In the genomic region with DNA sequence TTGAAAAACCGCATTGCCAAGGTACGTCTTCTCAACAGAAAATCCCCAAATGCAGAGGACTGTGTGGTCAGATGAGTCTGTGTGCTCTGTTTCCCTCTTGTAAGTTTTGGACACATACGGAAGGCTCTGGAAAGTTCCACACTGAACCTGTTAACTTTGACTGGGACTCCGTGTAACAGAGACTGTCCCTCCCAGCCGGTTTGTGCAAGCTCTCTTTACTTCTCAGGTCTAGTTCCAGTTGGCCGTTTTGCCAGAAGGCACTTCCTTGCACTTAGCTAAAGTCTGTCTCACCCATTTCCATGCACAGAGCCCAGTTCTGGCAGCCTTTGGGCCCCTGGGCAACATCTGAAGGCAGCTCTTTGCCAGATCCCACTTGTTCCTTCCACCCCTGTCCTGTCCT, we compare ENCODE assay signal across 30 cellular contexts. TPM values are rescaled to one million over a fixed set of nuclear protein-coding genes. Genes with fewer than 3 reads are reported as not detected.
DNase-seq lines count a peak whose midpoint lies in the region; ATAC-seq and TF ChIP-seq lines count a peak whose summit lies in the region.
"Had no signal": no experiment of that assay in that cellular context is flagged by ENCODE, and none has a peak within 500 bp of the region (broad histone marks: within the 10 kb centered on the region; RNA-seq: fewer than 3 reads in every experiment).

No MANE protein-coding gene starts in this region.

- TF ChIP-seq CTCF in heart left ventricle (IDR thresholded peaks at IDR 0.05): no peak
- no peak for TF ChIP-seq CTCF in epithelial cell of esophagus (IDR thresholded peaks at IDR 0.05; ENCODE audit: insufficient read depth, low read depth, low read length, missing control alignments)
- no peak for TF ChIP-seq CTCF in prostate gland (IDR thresholded peaks at IDR 0.05)

- H3K36me3 ChIP-seq in heart left ventricle (no peaks in the 10 kb centered on the region), prostate gland (no peaks in the 10 kb centered on the region)
- H3K36me3 ChIP-seq: cardiac muscle cell, lower lobe of right lung, MG63, WERI-Rb-1 had no signal

- intact Hi-C loops in left ventricle myocardium superior (cut with micrococcal nuclease) (no loop called here), heart left ventricle (cut with DNase I) (no loop called here), prostate gland (cut with DNase I) (no loop called here)

- 81 to 86% (median 81%) methylated on average over 6 of the region's 6 CpGs for WGBS in heart left ventricle, 4 donors
- WGBS in prostate gland: 34% methylated on average over 6 of the region's 6 CpGs

- ATAC-seq in left ventricle myocardium superior: peak; percentile 8
- no peak for ATAC-seq in heart left ventricle
- ATAC-seq in HG03457 (IDR thresholded peaks at IDR 0.05; ENCODE audit: unreplicated experiment): no peak
- ATAC-seq: A549; activated CD8-positive, alpha-beta T cell treated with anti-CD3 and anti-CD28 coated beads, Interleukin-2, amount 10 ng/mL, durations not matched to agents 7 days and 5 days; effector memory CD8-positive, alpha-beta T cell; K562; lower lobe of right lung; naive thymus-derived CD8-positive, alpha-beta T cell had no signal

- DNase-seq in left ventricle myocardium superior: no peak
- no peak for DNase-seq in heart left ventricle
- peak; percentile 9 for DNase-seq in epithelial cell of esophagus (ENCODE audit: low read depth)
- DNase-seq in prostate gland (ENCODE audit: low spot score): peak; percentile 84
- no peak for DNase-seq in activated T-cell treated with anti-CD3 and anti-CD28 coated beads, Interleukin-2, amount 50 U/mL, for 1 hour
- no peak for DNase-seq in NCI-H2196 (lab: John Stamatoyannopoulos, UW; ENCODE audit: unreplicated experiment)
- no peak for DNase-seq in AG08395 (ENCODE audit: low spot score)
- DNase-seq: activated CD4-positive, alpha-beta T cell treated with anti-CD3 and anti-CD28 coated beads for 4 hours; activated CD8-positive, alpha-beta T cell treated with anti-CD3 and anti-CD28 coated beads, Interleukin-2, amount 10 ng/mL, durations not matched to agents 7 days and 5 days; AML-193; CD4-positive, alpha-beta memory T cell; cortex of kidney; effector memory CD8-positive, alpha-beta T cell; erythroblast; lower lobe of right lung; MG63; naive thymus-derived CD8-positive, alpha-beta T cell; NCI-H1417 treated with DMSO at 0.1 percent for 48 hours; NCI-H2029 treated with DMSO at 0.1 percent for 48 hours; NCI-H226; SHP77 treated with DMSO at 0.1 percent for 48 hours; stimulated activated CD4-positive, alpha-beta T cell treated with anti-CD3 and anti-CD28 coated beads, Interleukin-15, amount 100 ng/mL, for 24 hours; stimulated activated CD4-positive, alpha-beta T cell treated with anti-CD3 and anti-CD28 coated beads, Interleukin-4, amount 100 ng/mL, for 4 hours; WERI-Rb-1 had no signal

- peaks cover 0 to 26% (median 9%) of the 10 kb centered on the region in 12 donors for H3K4me1 ChIP-seq in heart left ventricle
- H3K4me1 ChIP-seq in prostate gland (replicated peaks): no peaks in the 10 kb centered on the region
- H3K4me1 ChIP-seq: lower lobe of right lung had no signal

- no peak overlapping the region for H3K4me3 ChIP-seq in heart left ventricle
- no peak overlapping the region for H3K4me3 ChIP-seq in epithelial cell of esophagus (ENCODE audit: low read length)
- H3K4me3 ChIP-seq in prostate gland: no peak overlapping the region
- H3K4me3 ChIP-seq: A549, cardiac muscle cell, K562, lower lobe of right lung, MG63 had no signal

- H3K9me3 ChIP-seq in heart left ventricle: no peaks in the 10 kb centered on the region
- no peaks in the 10 kb centered on the region for H3K9me3 ChIP-seq in prostate gland
- H3K9me3 ChIP-seq: A549, lower lobe of right lung, MG63 had no signal

- H3K27ac ChIP-seq in heart left ventricle (no peak overlapping the region), prostate gland (peak overlapping the region; percentile 91 to 93)
- H3K27ac ChIP-seq: A549, cardiac muscle cell, lower lobe of right lung, WERI-Rb-1 had no signal

- H3K27me3 ChIP-seq in heart left ventricle (no peaks in the 10 kb centered on the region), prostate gland (replicated peaks; ENCODE audit: insufficient read depth) (no peaks in the 10 kb centered on the region)
- H3K27me3 ChIP-seq: cardiac muscle cell, MG63 had no signal

- TF ChIP-seq POLR2A in heart left ventricle (IDR thresholded peaks at IDR 0.05): no peak
- no peak for TF ChIP-seq POLR2A in prostate gland (IDR thresholded peaks at IDR 0.05)

RNA-seq across cellular contexts. Expression of a gene that starts 22.0 kb away (rescaled TPM):
- total RNA-seq in left ventricle myocardium superior (21.7 TPM), heart left ventricle (10 to 100 TPM in 7 of 9 donors, 1 to 10 TPM in 2; 9.0 to 44.8 (median 20.7) TPM), prostate gland (10 to 100 TPM; 25.9 to 33.1 TPM)
- 10 to 100 TPM in 1 of 2 donors, 1 to 10 TPM in 1; 9.0 to 26.8 TPM for polyA plus RNA-seq in heart left ventricle
- total RNA-seq: pulmonary artery endothelial cell had no signal
- polyA plus RNA-seq: keratinocyte had no signal

RNA-seq across cellular contexts. Expression of a gene that starts 41.7 kb away (rescaled TPM):
- total RNA-seq in left ventricle myocardium superior (59.2 TPM), heart left ventricle (10 to 100 TPM; 48.0 to 78.1 (median 61.3) TPM), prostate gland (100 to 1,000 TPM in 1 of 2 donors, 10 to 100 TPM in 1; 61.3 to 106 TPM)
- polyA plus RNA-seq in heart left ventricle: 10 to 100 TPM; 25.3 to 29.8 TPM

Comparison
In these comparisons a context has a peak if more than half of its experiments do, and no peak if none do; other contexts are left out.
1. DNase-seq: peak in epithelial cell of esophagus (single experiment) and prostate gland (single experiment); none in left ventricle myocardium superior (single experiment), heart left ventricle (0 of 5), activated T-cell treated with anti-CD3 and anti-CD28 coated beads, Interleukin-2, amount 50 U/mL, for 1 hour (single experiment), NCI-H2196 (single experiment) and AG08395 (single experiment).
2. H3K27ac ChIP-seq: peak in prostate gland (2 of 2); none in heart left ventricle (0 of 12).